ENCODE assay signal across 14 cellular contexts in the genomic region with DNA sequence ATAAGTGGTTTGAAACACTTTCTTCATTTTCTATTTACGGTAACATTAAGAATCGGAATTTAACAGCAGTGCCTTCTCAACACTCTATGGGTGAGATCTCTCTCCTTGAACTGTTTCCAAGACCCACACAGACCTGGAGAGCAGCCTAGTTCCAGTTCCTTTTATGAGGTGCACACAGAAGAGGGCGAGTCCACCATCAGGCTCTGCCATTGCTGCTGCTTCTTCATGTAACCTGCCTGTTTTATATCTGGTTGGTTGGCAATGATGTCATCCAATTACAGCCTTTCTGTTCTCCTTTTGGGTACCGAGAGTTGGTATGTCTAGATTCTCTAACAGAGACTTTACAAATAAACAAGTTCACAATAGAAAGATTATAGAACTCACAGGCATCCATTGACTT.
"Had no signal": no experiment of that assay in that cellular context is flagged by ENCODE, and none has a peak within 500 bp of the region (broad histone marks: within the 10 kb centered on the region; RNA-seq: fewer than 3 reads in every experiment).

No MANE protein-coding gene starts in this region.

- H3K36me3 ChIP-seq: gastroesophageal sphincter, upper lobe of left lung had no signal

- H3K4me1 ChIP-seq: gastroesophageal sphincter, parathyroid adenoma had no signal

- H3K27ac ChIP-seq: gastroesophageal sphincter, parathyroid adenoma, skin epidermis, upper lobe of left lung had no signal

- H3K27ac Mint-ChIP-seq: activated CD4-positive, alpha-beta T cell treated with anti-CD3 and anti-CD28 coated beads, Interleukin-2, amount 10 ng/mL, durations not matched to agents 7 days and 5 days; activated T-helper 1 cell treated with anti-CD3 and anti-CD28 coated beads, Interleukin-12 subunit alpha, Interleukin-12 subunit beta, Interleukin-2, Interleukin-4 antibody, amounts not matched to agents 30 ng/mL and 10 ng/mL and 1 ng/mL, durations not matched to agents 14 hours and 24 hours and 36 hours; naive B cell had no signal

- ATAC-seq: gastroesophageal sphincter; left colon; stimulated activated naive CD8-positive, alpha-beta T cell treated with anti-CD3 and anti-CD28 coated beads, Interleukin-15, Interleukin-2, amounts not matched to agents 100 U/mL and 50 U/mL, for 24 hours had no signal

- H3K4me3 ChIP-seq: gastroesophageal sphincter, skin epidermis, upper lobe of left lung had no signal

- H3K27me3 Mint-ChIP-seq: activated CD4-positive, alpha-beta T cell treated with anti-CD3 and anti-CD28 coated beads, Interleukin-2, amount 10 ng/mL, durations not matched to agents 7 days and 5 days had no signal

- DNase-seq: activated CD4-positive, alpha-beta T cell treated with anti-CD3 and anti-CD28 coated beads, Interleukin-2, amount 10 ng/mL, durations not matched to agents 7 days and 5 days; activated CD4-positive, CD25-positive, alpha-beta regulatory T cell; activated naive CD4-positive, alpha-beta T cell; left colon; naive B cell; stimulated activated CD4-positive, alpha-beta T cell treated with anti-CD3 and anti-CD28 coated beads, Interleukin-4, amount 100 ng/mL, for 4 hours; stimulated activated CD8-positive, alpha-beta memory T cell treated with anti-CD3 and anti-CD28 coated beads, Interleukin-4, amount 100 ng/mL, for 48 hours; stimulated activated naive CD8-positive, alpha-beta T cell treated with anti-CD3 and anti-CD28 coated beads, Interleukin-15, Interleukin-2, amounts not matched to agents 100 U/mL and 50 U/mL, for 24 hours; T-helper 2 cell had no signal

- H3K4me3 Mint-ChIP-seq: activated CD4-positive, alpha-beta T cell treated with anti-CD3 and anti-CD28 coated beads, Interleukin-2, amount 10 ng/mL, durations not matched to agents 7 days and 5 days; activated T-helper 1 cell treated with anti-CD3 and anti-CD28 coated beads, Interleukin-12 subunit alpha, Interleukin-12 subunit beta, Interleukin-2, Interleukin-4 antibody, amounts not matched to agents 30 ng/mL and 10 ng/mL and 1 ng/mL, durations not matched to agents 14 hours and 24 hours and 36 hours; naive B cell had no signal

- H3K4me1 Mint-ChIP-seq: naive B cell had no signal

- H3K27me3 ChIP-seq: gastroesophageal sphincter, upper lobe of left lung had no signal
